8 cellular contexts compared by ENCODE assay signal in genomic region chr2:190407246-190407661, GRCh38. TPM values are rescaled to one million over a fixed set of nuclear protein-coding genes. Genes with fewer than 3 reads are reported as not detected.
DNase-seq lines count a peak whose midpoint lies in the region; ATAC-seq and TF ChIP-seq lines count a peak whose summit lies in the region.

No MANE protein-coding gene starts in this region.

- H3K36me3 Mint-ChIP-seq in IgD-negative memory B cell: peaks cover 5% of the 10 kb centered on the region

- H3K4me1 Mint-ChIP-seq in IgD-negative memory B cell: peaks cover 3 to 26% (median 25%) of the 10 kb centered on the region in 3 donors

- H3K9me3 ChIP-seq in DOHH2 (ENCODE audit: control insufficient read depth, insufficient read depth, low read length) (0 out of 2 replicates have a peak, but pooled peaks cover 3% of the 10 kb centered on the region), mesodermal cell (ENCODE audit: control insufficient read depth, low read length) (no peaks in the 10 kb centered on the region), vagina (no peaks in the 10 kb centered on the region)

- 0 out of 2 replicates have a peak, but pooled peaks cover 3% of the 10 kb centered on the region for H3K36me3 ChIP-seq in DOHH2 (ENCODE audit: control insufficient read depth, low read length)
- H3K36me3 ChIP-seq in mesodermal cell (ENCODE audit: control insufficient read depth, insufficient read depth, low read length): no peaks in the 10 kb centered on the region
- H3K36me3 ChIP-seq in vagina: no peaks in the 10 kb centered on the region

- no peak for TF ChIP-seq CTCF in DOHH2 (IDR thresholded peaks at IDR 0.05; ENCODE audit: low read depth, low read length, poor library complexity, severe bottlenecking)
- TF ChIP-seq CTCF in astrocyte of the cerebellum (IDR thresholded peaks at IDR 0.05; ENCODE audit: low read depth, low read length, missing control alignments): no peak
- no peak for TF ChIP-seq CTCF in vagina (IDR thresholded peaks at IDR 0.05)

- 25 to 43% methylated on average over 9 of the region's 11 CpGs for WGBS in mesodermal cell (ENCODE audit: insufficient coverage in 2 of 2), 2 experiments

- ATAC-seq in HG02610 (IDR thresholded peaks at IDR 0.05; ENCODE audit: unreplicated experiment): no peak
- ATAC-seq in HG03460 (IDR thresholded peaks at IDR 0.05; ENCODE audit: unreplicated experiment): no peak

- H3K4me2 ChIP-seq in DOHH2 (ENCODE audit: low read length): peak overlapping the region; percentile 86

- no peak for TF ChIP-seq POLR2A in vagina (IDR thresholded peaks at IDR 0.05)

- peak overlapping the region in 1 of 3 donors; percentile 94 for H3K27ac Mint-ChIP-seq in IgD-negative memory B cell

- DNase-seq in astrocyte of the cerebellum (ENCODE audit: low read depth) (no peak), vagina (ENCODE audit: extremely low spot score in 2 of 2) (no peak)
- DNase-seq in stimulated activated CD4-positive, alpha-beta T cell treated with anti-CD3 and anti-CD28 coated beads, Interleukin-4, amount 100 ng/mL, for 4 hours: no peak

- H3K9me2 ChIP-seq in DOHH2 (replicated peaks; ENCODE audit: control insufficient read depth, low read length): no peaks in the 10 kb centered on the region

- H3K4me3 ChIP-seq in DOHH2 (ENCODE audit: low read length) (peak overlapping the region; percentile 83), astrocyte of the cerebellum (ENCODE audit: low read depth, low read length) (peak overlapping the region; percentile 51), mesodermal cell (ENCODE audit: extremely low read depth, insufficient read depth, low read length, poor library complexity, severe bottlenecking) (peak overlapping the region; percentile 44), vagina (peak overlapping the region; percentile 75 to 79)

- H3F3A ChIP-seq in DOHH2 (ENCODE audit: control insufficient read depth, insufficient read depth): peaks cover 10% of the 10 kb centered on the region

- H3K4me3 Mint-ChIP-seq in IgD-negative memory B cell: peak overlapping the region in 3 of 4 donors; percentile 88 to 96 (median 94)

- H4K20me1 ChIP-seq in DOHH2 (ENCODE audit: control insufficient read depth, insufficient read depth, low read depth, low read length): no peaks in the 10 kb centered on the region

- H3K4me1 ChIP-seq in DOHH2 (ENCODE audit: control insufficient read depth, low read length): peaks cover 36% of the 10 kb centered on the region
- no peaks in the 10 kb centered on the region for H3K4me1 ChIP-seq in mesodermal cell (ENCODE audit: control insufficient read depth, insufficient read depth, low read length, poor library complexity, severe bottlenecking)
- H3K4me1 ChIP-seq in vagina: peaks cover 20% of the 10 kb centered on the region

- no peaks in the 10 kb centered on the region for H3K9me3 Mint-ChIP-seq in IgD-negative memory B cell

- in situ Hi-C loops in astrocyte of the cerebellum (cut with HindIII; ENCODE audit: low sequenced_read_pairs): no loop called here

- H3K27ac ChIP-seq in DOHH2 (ENCODE audit: low read depth, low read length): no peak overlapping the region
- peak overlapping the region; percentile 59 for H3K27ac ChIP-seq in mesodermal cell (ENCODE audit: low read depth, low read length, severe bottlenecking)
- peak overlapping the region; percentile 93 for H3K27ac ChIP-seq in vagina

- H3K27me3 ChIP-seq in DOHH2 (ENCODE audit: control insufficient read depth, low read length) (no peaks in the 10 kb centered on the region), vagina (no peaks in the 10 kb centered on the region)

- H3K79me2 ChIP-seq in DOHH2 (ENCODE audit: control insufficient read depth, low read length): peaks cover 33% of the 10 kb centered on the region

- H3K27me3 Mint-ChIP-seq in IgD-negative memory B cell: no peaks in the 10 kb centered on the region

- intact Hi-C loops in vagina (cut with DNase I): no loop called here

RNA-seq across cellular contexts. Expression of gene MFSD6, which starts 0.9 kb away (rescaled TPM):
- 10.4 TPM for polyA plus RNA-seq in IgD-negative memory B cell
- 2.1 TPM for polyA plus RNA-seq in mesodermal cell (2013, experiment 1 of 2)
- polyA plus RNA-seq in mesodermal cell (2013, experiment 2 of 2): 3.5 TPM
- total RNA-seq in vagina: 84.7 TPM
